ENCODE assay signal across 17 cellular contexts in genomic region chr10:70114902-70115301, GRCh38. TPM values are rescaled to one million over a fixed set of nuclear protein-coding genes. Genes with fewer than 3 reads are reported as not detected.
DNase-seq lines count a peak whose midpoint lies in the region; ATAC-seq and TF ChIP-seq lines count a peak whose summit lies in the region.
"Had no signal": no experiment of that assay in that cellular context is flagged by ENCODE, and none has a peak within 500 bp of the region (broad histone marks: within the 10 kb centered on the region; RNA-seq: fewer than 3 reads in every experiment).

No MANE protein-coding gene starts in this region.

- H3K27ac ChIP-seq in GM23338 (ENCODE audit: low read depth) = no peak overlapping the region
- H3K27ac ChIP-seq in endodermal cell (ENCODE audit: low read depth, low read length) = no peak overlapping the region
- peak overlapping the region; percentile 72 for H3K27ac ChIP-seq in subcutaneous abdominal adipose tissue (ENCODE audit: low read depth, low read length)
- H3K27ac ChIP-seq: KMS-11, Peyer's patch, SK-N-MC had no signal

- H3K9me3 Mint-ChIP-seq in GM23338 (no peaks in the 10 kb centered on the region), endodermal cell (no peaks in the 10 kb centered on the region)

- no peaks in the 10 kb centered on the region for H3F3A ChIP-seq in GM23338 (replicated peaks; ENCODE audit: low read depth)

- ATAC-seq in GM23338 (peak; percentile 43), T-helper 17 cell (no peak), HG03565 (IDR thresholded peaks at IDR 0.05; ENCODE audit: unreplicated experiment) (no peak)

- H3K4me3 ChIP-seq in GM23338 = no peak overlapping the region
- no peak overlapping the region for H3K4me3 ChIP-seq in endodermal cell (ENCODE audit: low read length)
- H3K4me3 ChIP-seq in subcutaneous abdominal adipose tissue (ENCODE audit: low read depth in 1 of 5, low read length in 5 of 5) = no peak overlapping the region
- H3K4me3 ChIP-seq: Peyer's patch, SK-N-MC had no signal

- no peak overlapping the region for H3K4me3 Mint-ChIP-seq in GM23338
- peak overlapping the region; percentile 45 for H3K4me3 Mint-ChIP-seq in T-helper 17 cell
- no peak overlapping the region for H3K4me3 Mint-ChIP-seq in endodermal cell

- H4K20me1 ChIP-seq in GM23338 (replicated peaks; ENCODE audit: insufficient read depth) = no peaks in the 10 kb centered on the region

- peaks cover 21% of the 10 kb centered on the region for H3K27me3 Mint-ChIP-seq in GM23338 (ENCODE audit: insufficient read depth, low read depth, poor library complexity)
- no peaks in the 10 kb centered on the region for H3K27me3 Mint-ChIP-seq in T-helper 17 cell
- no peaks in the 10 kb centered on the region for H3K27me3 Mint-ChIP-seq in endodermal cell (ENCODE audit: insufficient read depth)

- H3K4me1 Mint-ChIP-seq in GM23338 = peaks cover 3% of the 10 kb centered on the region; the same call in 1 of the 3 replicates
- peaks cover 7% of the 10 kb centered on the region for H3K4me1 Mint-ChIP-seq in T-helper 17 cell
- H3K4me1 Mint-ChIP-seq in endodermal cell = peaks cover 6% of the 10 kb centered on the region

- H3K36me3 ChIP-seq in GM23338 (ENCODE audit: insufficient read depth) = no peaks in the 10 kb centered on the region
- peaks cover 23% of the 10 kb centered on the region for H3K36me3 ChIP-seq in endodermal cell (ENCODE audit: control insufficient read depth, insufficient read depth, low read length)
- peaks cover 6 to 88% (median 77%) of the 10 kb centered on the region in 5 donors for H3K36me3 ChIP-seq in subcutaneous abdominal adipose tissue (ENCODE audit: control insufficient read depth in 5 of 5, insufficient read depth in 5 of 5, low read length in 5 of 5)

- no peaks in the 10 kb centered on the region for H3K79me2 ChIP-seq in GM23338 (replicated peaks; ENCODE audit: insufficient read depth)

- no peak overlapping the region for H2AFZ ChIP-seq in GM23338

- no peaks in the 10 kb centered on the region for H3K9me3 ChIP-seq in T-helper 17 cell (ENCODE audit: control insufficient read depth, low read length, poor library complexity, severe bottlenecking)
- H3K9me3 ChIP-seq in endodermal cell (ENCODE audit: control insufficient read depth, low read length) = no peaks in the 10 kb centered on the region
- no peaks in the 10 kb centered on the region for H3K9me3 ChIP-seq in subcutaneous abdominal adipose tissue (ENCODE audit: control insufficient read depth in 5 of 5, low read length in 5 of 5)
- H3K9me3 ChIP-seq: Peyer's patch had no signal

- DNase-seq in GM23338 (ENCODE audit: low spot score) = peak; percentile 12
- DNase-seq in T-helper 17 cell = no peak
- no peak for DNase-seq in endodermal cell
- no peak for DNase-seq in HT-29 (ENCODE audit: low spot score)
- DNase-seq in NCI-H2196 treated with DMSO at 0.1 percent for 48 hours (lab: John Stamatoyannopoulos, UW; ENCODE audit: unreplicated experiment) = no peak
- DNase-seq: COR-L47, DMS 273 treated with DMSO at 0.1 percent for 48 hours, GDM1, NCI-H1417 treated with DMSO at 0.1 percent for 48 hours, NCI-H187 treated with DMSO at 0.1 percent for 48 hours, NCI-H345, NCI-H524 treated with DMSO at 0.1 percent for 48 hours had no signal

- H3K36me3 Mint-ChIP-seq in GM23338 (ENCODE audit: low read depth) (peaks cover 18% of the 10 kb centered on the region), T-helper 17 cell (ENCODE audit: low read depth) (no peaks in the 10 kb centered on the region), endodermal cell (ENCODE audit: low read depth) (peaks cover 39% of the 10 kb centered on the region)

- no peaks in the 10 kb centered on the region for H3K4me1 ChIP-seq in GM23338 (ENCODE audit: insufficient read depth)
- no peaks in the 10 kb centered on the region for H3K4me1 ChIP-seq in endodermal cell (ENCODE audit: control insufficient read depth, insufficient read depth, low read length)
- H3K4me1 ChIP-seq in subcutaneous abdominal adipose tissue (ENCODE audit: control insufficient read depth in 5 of 5, insufficient read depth in 5 of 5, low read length in 5 of 5) = peaks cover 2 to 81% (median 54%) of the 10 kb centered on the region in 5 donors
- H3K4me1 ChIP-seq: Peyer's patch had no signal

- no peaks in the 10 kb centered on the region for H3K27me3 ChIP-seq in GM23338 (ENCODE audit: insufficient read depth)
- no peaks in the 10 kb centered on the region for H3K27me3 ChIP-seq in endodermal cell (ENCODE audit: control insufficient read depth, insufficient read depth, low read length, poor library complexity, severe bottlenecking)
- H3K27me3 ChIP-seq in subcutaneous abdominal adipose tissue (ENCODE audit: control insufficient read depth in 5 of 5, insufficient read depth in 4 of 5, low read length in 5 of 5) = no peaks in the 10 kb centered on the region
- H3K27me3 ChIP-seq: Peyer's patch had no signal

- H3K4me2 ChIP-seq in GM23338 = no peak overlapping the region
- H3K4me2 ChIP-seq: KMS-11 had no signal

- no peak overlapping the region for H3K27ac Mint-ChIP-seq in GM23338
- H3K27ac Mint-ChIP-seq in T-helper 17 cell = no peak overlapping the region
- no peak overlapping the region for H3K27ac Mint-ChIP-seq in endodermal cell

- WGBS in endodermal cell (ENCODE audit: insufficient coverage in 1 of 2, insufficient read length in 1 of 2), 2 experiments = 94 to 98% methylated on average over 14 to 15 of the region's 15 CpGs

- no peaks in the 10 kb centered on the region for H3K9me2 ChIP-seq in GM23338 (ENCODE audit: insufficient read depth)

- peak; percentile 29 to 36 for TF ChIP-seq CTCF in GM23338 (conservative IDR thresholded peaks at IDR 0.05; ENCODE audit: low read depth in 2 of 2)
- peak; percentile 59 for TF ChIP-seq CTCF in endodermal cell (conservative IDR thresholded peaks at IDR 0.05)

- no peak overlapping the region for H3K9ac ChIP-seq in endodermal cell (ENCODE audit: extremely low read depth, low read length, poor library complexity, severe bottlenecking)
- H3K9ac ChIP-seq in subcutaneous abdominal adipose tissue (ENCODE audit: low read length in 5 of 5) = no peak overlapping the region
- H3K9ac ChIP-seq: KMS-11 had no signal

TF ChIP-seq in GM23338, 12 proteins besides CTCF, POLR2A, EP300 and RAD21 (continues in another document):
- TF ChIP-seq ZNF114 (CRISPR knock-in tag; IDR thresholded peaks at IDR 0.05) (no peak), ETS1 (IDR thresholded peaks at IDR 0.05) (no peak), JUNB (IDR thresholded peaks at IDR 0.05; ENCODE audit: unreplicated experiment) (no peak), STAT1 (IDR thresholded peaks at IDR 0.05; ENCODE audit: unreplicated experiment) (no peak), CREB1 (CRISPR knock-in tag; IDR thresholded peaks at IDR 0.05; ENCODE audit: low read depth) (no peak)

RNA-seq across cellular contexts. Expression of gene AIFM2, which starts 17.7 kb away (rescaled TPM):
- total RNA-seq in GM23338 (2014; rRNA removed; shearing (Covaris generic)) = 3.1 and 3.2 TPM in 2 replicates
- 1.7 and 3.6 TPM in 2 replicates for polyA plus RNA-seq in GM23338 (2016; fragmentation: Nextera tagmentation; extraction: Ambion mirVana)
- total RNA-seq in T-helper 17 cell (1 to 10 TPM; 2.1 to 3.0 TPM), endodermal cell (1 to 10 TPM; 7.1 to 7.6 TPM)
- polyA plus RNA-seq in endodermal cell (2013, experiment 1 of 2) = 0.85 TPM
- polyA plus RNA-seq in endodermal cell (2013, experiment 2 of 2) = 1.2 TPM
- total RNA-seq in HT-29 (2014; rRNA removed; shearing (Covaris generic)) = 19.2 and 21.6 TPM in 2 replicates

RNA-seq across cellular contexts. Expression of gene TYSND1, which starts 31.6 kb away (rescaled TPM):
- 14.1 and 19.5 TPM in 2 replicates for total RNA-seq in GM23338 (2014; rRNA removed; shearing (Covaris generic))
- polyA plus RNA-seq in GM23338 (2016; fragmentation: Nextera tagmentation; extraction: Ambion mirVana) = 5.2 and 5.4 TPM in 2 replicates
- 10 to 100 TPM; 14.2 to 14.9 TPM for total RNA-seq in T-helper 17 cell
- 10 to 100 TPM; 13.1 to 13.6 TPM for total RNA-seq in endodermal cell
- polyA plus RNA-seq in endodermal cell (2013, experiment 1 of 2) = 6.7 TPM
- polyA plus RNA-seq in endodermal cell (2013, experiment 2 of 2) = 6.8 TPM
- 28.2 and 32.2 TPM in 2 replicates for total RNA-seq in HT-29 (2014; rRNA removed; shearing (Covaris generic))

RNA-seq across cellular contexts. Expression of gene SAR1A, which starts 55.4 kb away (rescaled TPM):
- total RNA-seq in GM23338 (2014; rRNA removed; shearing (Covaris generic)) = 71.5 and 84.8 TPM in 2 replicates
- 58.1 and 68.1 TPM in 2 replicates for polyA plus RNA-seq in GM23338 (2016; fragmentation: Nextera tagmentation; extraction: Ambion mirVana)
- 100 to 1,000 TPM; 131 to 132 TPM for total RNA-seq in T-helper 17 cell
- total RNA-seq in endodermal cell = 100 to 1,000 TPM; 118 to 125 TPM
- polyA plus RNA-seq in endodermal cell (2013, experiment 1 of 2) = 71.8 TPM
- polyA plus RNA-seq in endodermal cell (2013, experiment 2 of 2) = 67.7 TPM
- 38.2 and 39.2 TPM in 2 replicates for total RNA-seq in HT-29 (2014; rRNA removed; shearing (Covaris generic))
